In the genomic region with DNA sequence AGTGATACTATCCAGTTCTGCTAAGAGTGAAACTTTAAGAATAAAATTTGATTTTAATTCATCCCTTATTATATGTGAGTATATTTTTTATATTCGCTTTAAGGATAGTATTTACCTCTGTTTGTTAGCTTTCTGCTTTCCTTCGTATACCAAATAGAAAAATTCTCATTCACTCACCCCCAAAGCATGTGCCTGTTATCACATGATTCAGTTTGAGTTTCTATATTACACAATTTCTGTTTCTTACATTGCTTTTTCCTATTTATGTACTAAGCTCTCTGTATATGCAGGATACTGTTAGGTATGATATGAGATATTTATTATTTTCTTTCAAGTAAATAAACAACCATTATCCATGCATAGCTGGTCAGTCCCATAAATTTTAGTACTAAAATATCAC, we compare ENCODE assay signal across 1 cellular context.
TF ChIP-seq lines count a peak whose summit lies in the region.

No MANE protein-coding gene starts in this region.

TF ChIP-seq in HepG2, 621 proteins besides CTCF, POLR2A, EP300 and RAD21 (continued from another document):
- TF ChIP-seq, protein P1, sequence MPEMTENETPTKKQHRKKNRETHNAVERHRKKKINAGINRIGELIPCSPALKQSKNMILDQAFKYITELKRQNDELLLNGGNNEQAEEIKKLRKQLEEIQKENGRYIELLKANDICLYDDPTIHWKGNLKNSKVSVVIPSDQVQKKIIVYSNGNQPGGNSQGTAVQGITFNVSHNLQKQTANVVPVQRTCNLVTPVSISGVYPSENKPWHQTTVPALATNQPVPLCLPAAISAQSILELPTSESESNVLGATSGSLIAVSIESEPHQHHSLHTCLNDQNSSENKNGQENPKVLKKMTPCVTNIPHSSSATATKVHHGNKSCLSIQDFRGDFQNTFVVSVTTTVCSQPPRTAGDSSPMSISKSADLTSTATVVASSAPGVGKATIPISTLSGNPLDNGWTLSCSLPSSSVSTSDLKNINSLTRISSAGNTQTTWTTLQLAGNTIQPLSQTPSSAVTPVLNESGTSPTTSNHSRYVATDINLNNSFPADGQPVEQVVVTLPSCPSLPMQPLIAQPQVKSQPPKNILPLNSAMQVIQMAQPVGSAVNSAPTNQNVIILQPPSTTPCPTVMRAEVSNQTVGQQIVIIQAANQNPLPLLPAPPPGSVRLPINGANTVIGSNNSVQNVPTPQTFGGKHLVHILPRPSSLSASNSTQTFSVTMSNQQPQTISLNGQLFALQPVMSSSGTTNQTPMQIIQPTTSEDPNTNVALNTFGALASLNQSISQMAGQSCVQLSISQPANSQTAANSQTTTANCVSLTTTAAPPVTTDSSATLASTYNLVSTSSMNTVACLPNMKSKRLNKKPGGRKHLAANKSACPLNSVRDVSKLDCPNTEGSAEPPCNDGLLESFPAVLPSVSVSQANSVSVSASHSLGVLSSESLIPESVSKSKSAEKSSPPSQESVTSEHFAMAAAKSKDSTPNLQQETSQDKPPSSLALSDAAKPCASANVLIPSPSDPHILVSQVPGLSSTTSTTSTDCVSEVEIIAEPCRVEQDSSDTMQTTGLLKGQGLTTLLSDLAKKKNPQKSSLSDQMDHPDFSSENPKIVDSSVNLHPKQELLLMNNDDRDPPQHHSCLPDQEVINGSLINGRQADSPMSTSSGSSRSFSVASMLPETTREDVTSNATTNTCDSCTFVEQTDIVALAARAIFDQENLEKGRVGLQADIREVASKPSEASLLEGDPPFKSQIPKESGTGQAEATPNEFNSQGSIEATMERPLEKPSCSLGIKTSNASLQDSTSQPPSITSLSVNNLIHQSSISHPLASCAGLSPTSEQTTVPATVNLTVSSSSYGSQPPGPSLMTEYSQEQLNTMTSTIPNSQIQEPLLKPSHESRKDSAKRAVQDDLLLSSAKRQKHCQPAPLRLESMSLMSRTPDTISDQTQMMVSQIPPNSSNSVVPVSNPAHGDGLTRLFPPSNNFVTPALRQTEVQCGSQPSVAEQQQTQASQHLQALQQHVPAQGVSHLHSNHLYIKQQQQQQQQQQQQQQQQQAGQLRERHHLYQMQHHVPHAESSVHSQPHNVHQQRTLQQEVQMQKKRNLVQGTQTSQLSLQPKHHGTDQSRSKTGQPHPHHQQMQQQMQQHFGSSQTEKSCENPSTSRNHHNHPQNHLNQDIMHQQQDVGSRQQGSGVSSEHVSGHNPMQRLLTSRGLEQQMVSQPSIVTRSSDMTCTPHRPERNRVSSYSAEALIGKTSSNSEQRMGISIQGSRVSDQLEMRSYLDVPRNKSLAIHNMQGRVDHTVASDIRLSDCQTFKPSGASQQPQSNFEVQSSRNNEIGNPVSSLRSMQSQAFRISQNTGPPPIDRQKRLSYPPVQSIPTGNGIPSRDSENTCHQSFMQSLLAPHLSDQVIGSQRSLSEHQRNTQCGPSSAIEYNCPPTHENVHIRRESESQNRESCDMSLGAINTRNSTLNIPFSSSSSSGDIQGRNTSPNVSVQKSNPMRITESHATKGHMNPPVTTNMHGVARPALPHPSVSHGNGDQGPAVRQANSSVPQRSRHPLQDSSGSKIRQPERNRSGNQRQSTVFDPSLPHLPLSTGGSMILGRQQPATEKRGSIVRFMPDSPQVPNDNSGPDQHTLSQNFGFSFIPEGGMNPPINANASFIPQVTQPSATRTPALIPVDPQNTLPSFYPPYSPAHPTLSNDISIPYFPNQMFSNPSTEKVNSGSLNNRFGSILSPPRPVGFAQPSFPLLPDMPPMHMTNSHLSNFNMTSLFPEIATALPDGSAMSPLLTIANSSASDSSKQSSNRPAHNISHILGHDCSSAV (CRISPR knock-in tag; IDR thresholded peaks at IDR 0.05; ENCODE audit: borderline replicate concordance) = no peak
